Comparison of ENCODE assay signal across 24 cellular contexts in genomic region chr20:49753133-49753532, GRCh38.
"Had no signal": no experiment of that assay in that cellular context is flagged by ENCODE, and none has a peak within 500 bp of the region (broad histone marks: within the 10 kb centered on the region; RNA-seq: fewer than 3 reads in every experiment).

No MANE protein-coding gene starts in this region.

- H3K36me3 Mint-ChIP-seq: immature natural killer cell had no signal

- DNase-seq: cortex of kidney; effector memory CD4-positive, alpha-beta T cell; foreskin fibroblast; glutamatergic neuron; immature natural killer cell; left cardiac atrium; left ventricle myocardium inferior; mesendoderm; mucosa of descending colon; naive thymus-derived CD8-positive, alpha-beta T cell; posterior cingulate gyrus; sigmoid colon; stimulated activated CD4-positive, alpha-beta T cell treated with anti-CD3 and anti-CD28 coated beads, Interleukin-2, amount 100 ng/mL, for 24 hours; stimulated activated CD4-positive, alpha-beta T cell treated with anti-CD3 and anti-CD28 coated beads, Interleukin-4, amount 100 ng/mL, for 4 hours; stimulated activated naive CD4-positive, alpha-beta T cell; stomach; substantia nigra; transverse colon had no signal

- H3K27ac Mint-ChIP-seq: naive thymus-derived CD8-positive, alpha-beta T cell had no signal

- H3K36me3 ChIP-seq: esophagus muscularis mucosa, gastroesophageal sphincter, left ventricle myocardium inferior, sigmoid colon, stomach, thoracic aorta, transverse colon had no signal

- H3K4me3 ChIP-seq: esophagus muscularis mucosa, gastroesophageal sphincter, left ventricle myocardium inferior, lung, mucosa of descending colon, sigmoid colon, skin epidermis, stomach, thoracic aorta, transverse colon had no signal

- H3K9me3 Mint-ChIP-seq: immature natural killer cell had no signal

- H3K9me3 ChIP-seq: esophagus muscularis mucosa, gastroesophageal sphincter, left ventricle myocardium inferior, mucosa of descending colon, sigmoid colon, stomach, thoracic aorta, transverse colon had no signal

- H3K27ac ChIP-seq: epithelial cell of prostate, esophagus muscularis mucosa, gastroesophageal sphincter, left ventricle myocardium inferior, sigmoid colon, skin epidermis, stomach, thoracic aorta, transverse colon had no signal

- H3K4me3 Mint-ChIP-seq: immature natural killer cell; naive thymus-derived CD8-positive, alpha-beta T cell had no signal

- H3K27me3 ChIP-seq: esophagus muscularis mucosa, gastroesophageal sphincter, sigmoid colon, stomach, transverse colon had no signal
